28 cellular contexts compared by ENCODE assay signal in genomic region chr1:30299393-30299792, GRCh38.
"Had no signal": no experiment of that assay in that cellular context is flagged by ENCODE, and none has a peak within 500 bp of the region (broad histone marks: within the 10 kb centered on the region; RNA-seq: fewer than 3 reads in every experiment).

No MANE protein-coding gene starts in this region.

- FAIRE-seq: endometrium, islet of Langerhans had no signal

- H3K4me1 ChIP-seq: gastroesophageal sphincter, heart right ventricle, left ventricle myocardium inferior, lower lobe of right lung, neural progenitor cell, parathyroid adenoma, prostate gland, right atrium auricular region, sigmoid colon, stomach, thyroid gland, vagina had no signal

- H3K36me3 ChIP-seq: gastroesophageal sphincter, heart right ventricle, left ventricle myocardium inferior, lower lobe of right lung, neural progenitor cell, prostate gland, right atrium auricular region, sigmoid colon, stomach, thyroid gland, vagina had no signal

- H3K27me3 ChIP-seq: neural progenitor cell, right atrium auricular region, thyroid gland, vagina had no signal

- H2AFZ ChIP-seq: neural progenitor cell, parathyroid adenoma had no signal

- H3K79me2 ChIP-seq: parathyroid adenoma had no signal

- ATAC-seq: gastroesophageal sphincter; heart right ventricle; left colon; lower lobe of right lung; naive thymus-derived CD4-positive, alpha-beta T cell; stimulated activated effector memory CD8-positive, alpha-beta T cell treated with anti-CD3 and anti-CD28 coated beads, Interleukin-12 subunit alpha, Interleukin-12 subunit beta, amount 100 ng/mL, for 72 hours had no signal

- H3K9me3 ChIP-seq: lower lobe of right lung, prostate gland, thyroid gland, vagina had no signal

- H3K4me2 ChIP-seq: neural progenitor cell had no signal

- H3K27ac ChIP-seq: coronary artery, gastroesophageal sphincter, heart right ventricle, left ventricle myocardium inferior, lower lobe of right lung, neural progenitor cell, parathyroid adenoma, prostate gland, right atrium auricular region, sigmoid colon, stomach, thyroid gland, vagina had no signal

- H3K9ac ChIP-seq: neural progenitor cell, parathyroid adenoma had no signal

- DNase-seq: dermis blood vessel endothelial cell; effector memory CD4-positive, alpha-beta T cell; foreskin fibroblast; glutamatergic neuron; heart right ventricle; hippocampal formation; kidney glomerular epithelial cell; left colon; left ventricle myocardium inferior; lower lobe of right lung; midbrain; naive thymus-derived CD4-positive, alpha-beta T cell; sigmoid colon; stimulated activated CD4-positive, alpha-beta T cell treated with anti-CD3 and anti-CD28 coated beads, Interleukin-2, amount 100 ng/mL, for 24 hours; stimulated activated CD4-positive, alpha-beta T cell treated with anti-CD3 and anti-CD28 coated beads, Interleukin-4, amount 100 ng/mL, for 24 hours; stimulated activated naive CD4-positive, alpha-beta T cell treated with Interleukin-2 at 50 U/mL for 16 hours; thyroid gland had no signal

- H3K4me3 ChIP-seq: coronary artery, gastroesophageal sphincter, heart right ventricle, left ventricle myocardium inferior, lower lobe of right lung, neural progenitor cell, prostate gland, right atrium auricular region, sigmoid colon, stomach, thyroid gland, vagina had no signal
